ENCODE assay signal across 15 cellular contexts in genomic region chr22:49957826-49958461, GRCh38. TPM values are rescaled to one million over a fixed set of nuclear protein-coding genes. Genes with fewer than 3 reads are reported as not detected.
DNase-seq lines count a peak whose midpoint lies in the region; ATAC-seq and TF ChIP-seq lines count a peak whose summit lies in the region.
"Had no signal": no experiment of that assay in that cellular context is flagged by ENCODE, and none has a peak within 500 bp of the region (broad histone marks: within the 10 kb centered on the region; RNA-seq: fewer than 3 reads in every experiment).

No MANE protein-coding gene starts in this region.

- H3K27me3 ChIP-seq in mesenchymal stem cell (ENCODE audit: control insufficient read depth in 1 of 2, insufficient read depth in 1 of 2, low read length in 2 of 2) (no peaks in the 10 kb centered on the region), GM23248 (replicated peaks; ENCODE audit: insufficient read depth) (no peaks in the 10 kb centered on the region)
- H3K27me3 ChIP-seq in effector memory CD4-positive, alpha-beta T cell (replicated peaks; ENCODE audit: control insufficient read depth, insufficient read depth, low read length, poor library complexity, severe bottlenecking), result no peaks in the 10 kb centered on the region

- H4K8ac ChIP-seq in mesenchymal stem cell (ENCODE audit: low read length), result no peak overlapping the region

- no peak for ATAC-seq in Right ventricle myocardium inferior
- no peak for ATAC-seq in central memory CD8-positive, alpha-beta T cell (replicated peaks; ENCODE audit: extremely low read depth, poor library complexity, severe bottlenecking)

- H3K27ac Mint-ChIP-seq in central memory CD8-positive, alpha-beta T cell (ENCODE audit: low read depth), result no peak overlapping the region
- peak overlapping the region; percentile 44 for H3K27ac Mint-ChIP-seq in type B pancreatic cell

- no peak overlapping the region for H2BK5ac ChIP-seq in mesenchymal stem cell (ENCODE audit: low read depth, low read length, poor library complexity, severe bottlenecking)

- peak overlapping the region; percentile 2 to 28 for H2BK12ac ChIP-seq in mesenchymal stem cell (ENCODE audit: low read length in 2 of 2)

- no peak overlapping the region for H2BK15ac ChIP-seq in mesenchymal stem cell (ENCODE audit: low read depth, poor library complexity, severe bottlenecking)

- peak overlapping the region; percentile 52 for H4K91ac ChIP-seq in mesenchymal stem cell (ENCODE audit: low read length)

- no peak overlapping the region for H3K14ac ChIP-seq in mesenchymal stem cell (ENCODE audit: low read length in 2 of 2)

- no peak overlapping the region for H2BK120ac ChIP-seq in mesenchymal stem cell (ENCODE audit: low read depth, low read length)

- H3K4me3 ChIP-seq in mesenchymal stem cell (ENCODE audit: insufficient read depth in 1 of 2, low read depth in 1 of 2, low read length in 2 of 2) (no peak overlapping the region), GM23248 (no peak overlapping the region)
- no peak overlapping the region for H3K4me3 ChIP-seq in effector memory CD4-positive, alpha-beta T cell (ENCODE audit: insufficient read depth, low read depth, low read length, poor library complexity, severe bottlenecking)

- H3K4me1 Mint-ChIP-seq in central memory CD8-positive, alpha-beta T cell, result peaks cover 6% of the 10 kb centered on the region
- H3K4me1 Mint-ChIP-seq in type B pancreatic cell (ENCODE audit: unreplicated experiment), result no peaks in the 10 kb centered on the region

- no peak overlapping the region for H2AFZ ChIP-seq in mesenchymal stem cell (ENCODE audit: low read depth, low read length)
- H2AFZ ChIP-seq in GM23248, result no peak overlapping the region

- H3K18ac ChIP-seq in mesenchymal stem cell (ENCODE audit: low read depth in 1 of 2, low read length in 2 of 2), result no peak overlapping the region

- in situ Hi-C loops in GM23248 (cut with MboI), result no loop called here

- no peak overlapping the region for H2AK5ac ChIP-seq in mesenchymal stem cell (ENCODE audit: low read length, severe bottlenecking)

- H3K9me3 Mint-ChIP-seq in central memory CD8-positive, alpha-beta T cell, result no peaks in the 10 kb centered on the region
- no peaks in the 10 kb centered on the region for H3K9me3 Mint-ChIP-seq in type B pancreatic cell

- 92% methylated on average over 18 of the region's 18 CpGs for WGBS in mesenchymal stem cell
- 88 to 96% methylated on average over 14 to 17 of the region's 18 CpGs for WGBS in GM23248 (ENCODE audit: low coverage in 1 of 2, low lambda C conversion rate in 2 of 2, missing lambda C conversion rate in 2 of 2), 2 experiments

- DNase-seq in Right ventricle myocardium inferior (ENCODE audit: missing footprints) (peak; percentile 50), cardiac septum (ENCODE audit: low spot score) (no peak), mesenchymal stem cell (no peak), type B pancreatic cell (ENCODE audit: extremely low spot score, unreplicated experiment) (no peak), UCSD-AML1 (lab: John Stamatoyannopoulos, UW; ENCODE audit: unreplicated experiment) (no peak), GM23248 (no peak)
- DNase-seq in central memory CD8-positive, alpha-beta T cell (ENCODE audit: low spot score in 2 of 2), result no peak
- DNase-seq in effector memory CD4-positive, alpha-beta T cell, result no peak
- DNase-seq: ACHN, DMS 273 treated with DMSO at 0.1 percent for 48 hours, NCI-H2029, NCI-H524 treated with DMSO at 0.1 percent for 48 hours, WERI-Rb-1 had no signal

- H3K4me1 ChIP-seq in mesenchymal stem cell (ENCODE audit: control insufficient read depth, insufficient read depth, low read depth, low read length), result peaks cover 48% of the 10 kb centered on the region
- peaks cover 15% of the 10 kb centered on the region for H3K4me1 ChIP-seq in effector memory CD4-positive, alpha-beta T cell (ENCODE audit: control insufficient read depth, insufficient read depth, low read length, poor library complexity, severe bottlenecking)
- H3K4me1 ChIP-seq in GM23248 (ENCODE audit: insufficient read depth), result peaks cover 5% of the 10 kb centered on the region; the same call in 1 of the 2 replicates

- H3K23ac ChIP-seq in mesenchymal stem cell (ENCODE audit: low read length in 2 of 2), result no peak overlapping the region

- H3K9me2 ChIP-seq in GM23248 (ENCODE audit: insufficient read depth), result no peaks in the 10 kb centered on the region

- H3K36me3 Mint-ChIP-seq in central memory CD8-positive, alpha-beta T cell (ENCODE audit: insufficient read depth), result peaks cover 36% of the 10 kb centered on the region
- H3K36me3 Mint-ChIP-seq in type B pancreatic cell, result no peaks in the 10 kb centered on the region

- peak overlapping the region in 1 of 2 experiments; percentile 18 for H3K4ac ChIP-seq in mesenchymal stem cell (ENCODE audit: low read depth in 1 of 2, low read length in 2 of 2)

- peaks cover 12% of the 10 kb centered on the region for H3K79me2 ChIP-seq in GM23248 (ENCODE audit: insufficient read depth)

- H4K20me1 ChIP-seq in GM23248 (ENCODE audit: insufficient read depth), result no peaks in the 10 kb centered on the region

- no peak overlapping the region for H3K9ac ChIP-seq in mesenchymal stem cell (ENCODE audit: low read length)
- H3K9ac ChIP-seq in GM23248, result no peak overlapping the region

- H3K4me3 Mint-ChIP-seq in central memory CD8-positive, alpha-beta T cell, result peak overlapping the region; percentile 73
- H3K4me3 Mint-ChIP-seq in type B pancreatic cell, result peak overlapping the region; percentile 42

- H3K79me1 ChIP-seq in mesenchymal stem cell (replicated peaks; ENCODE audit: low read length, poor library complexity, severe bottlenecking), result peaks cover 4% of the 10 kb centered on the region

- no peaks in the 10 kb centered on the region for H3K27me3 Mint-ChIP-seq in central memory CD8-positive, alpha-beta T cell
- no peaks in the 10 kb centered on the region for H3K27me3 Mint-ChIP-seq in type B pancreatic cell

- intact Hi-C loops in Right ventricle myocardium inferior (cut with DNase I) (no loop called here), cardiac septum (cut with DNase I) (no loop called here)

- no peak for TF ChIP-seq CTCF in type B pancreatic cell (conservative IDR thresholded peaks at IDR 0.05)

- H3K4me2 ChIP-seq in mesenchymal stem cell (ENCODE audit: low read length, poor library complexity, severe bottlenecking) (no peak overlapping the region), GM23248 (ENCODE audit: unreplicated experiment) (no peak overlapping the region)

- H3K9me3 ChIP-seq in mesenchymal stem cell (ENCODE audit: control insufficient read depth, low read length), result no peaks in the 10 kb centered on the region
- no peaks in the 10 kb centered on the region for H3K9me3 ChIP-seq in effector memory CD4-positive, alpha-beta T cell (ENCODE audit: control insufficient read depth, low read length)
- H3K9me3 ChIP-seq in GM23248 (ENCODE audit: low read depth), result no peaks in the 10 kb centered on the region

- H3F3A ChIP-seq in GM23248 (ENCODE audit: insufficient read depth), result no peaks in the 10 kb centered on the region

- no peak overlapping the region for H3K27ac ChIP-seq in mesenchymal stem cell (ENCODE audit: low read length, poor library complexity, severe bottlenecking)
- H3K27ac ChIP-seq in effector memory CD4-positive, alpha-beta T cell (ENCODE audit: insufficient read depth, low read length, poor library complexity, severe bottlenecking), result no peak overlapping the region
- no peak overlapping the region for H3K27ac ChIP-seq in GM23248
- H3K27ac ChIP-seq: epithelial cell of prostate had no signal

- peaks cover 5 to 12% of the 10 kb centered on the region in 2 experiments for H3K36me3 ChIP-seq in mesenchymal stem cell (ENCODE audit: control insufficient read depth in 1 of 2, insufficient read depth in 2 of 2, low read depth in 1 of 2, low read length in 2 of 2)
- peaks cover 9% of the 10 kb centered on the region for H3K36me3 ChIP-seq in effector memory CD4-positive, alpha-beta T cell (ENCODE audit: control insufficient read depth, insufficient read depth, low read length)
- H3K36me3 ChIP-seq in GM23248 (ENCODE audit: low read depth), result no peaks in the 10 kb centered on the region

RNA-seq across cellular contexts. Expression of gene PIM3, which starts 2.6 kb away (rescaled TPM):
- total RNA-seq in Right ventricle myocardium inferior, result 56.9 TPM
- 31.3 TPM for total RNA-seq in cardiac septum
- 18.5 TPM for polyA plus RNA-seq in mesenchymal stem cell (2013, experiment 1 of 2)
- polyA plus RNA-seq in mesenchymal stem cell (2013, experiment 2 of 2), result 17.6 TPM
- 36.7 and 58.6 TPM in 2 replicates for total RNA-seq in type B pancreatic cell (ENCODE audit: low replicate concordance)
- total RNA-seq in GM23248 (2014; rRNA removed; shearing (Covaris generic)), result 16.2 and 17.3 TPM in 2 replicates
- polyA plus RNA-seq in GM23248 (2016; fragmentation: Nextera tagmentation; extraction: Ambion mirVana), result 10.8 TPM in 2 replicates

RNA-seq across cellular contexts. Expression of gene CRELD2, which starts 39.5 kb away (rescaled TPM):
- total RNA-seq in Right ventricle myocardium inferior, result 30.6 TPM
- 32.9 TPM for total RNA-seq in cardiac septum
- polyA plus RNA-seq in mesenchymal stem cell (2013, experiment 1 of 2), result 37.9 TPM
- 35.8 TPM for polyA plus RNA-seq in mesenchymal stem cell (2013, experiment 2 of 2)
- 45.2 and 55.8 TPM in 2 replicates for total RNA-seq in type B pancreatic cell (ENCODE audit: low replicate concordance)
- total RNA-seq in GM23248 (2014; rRNA removed; shearing (Covaris generic)), result 57.1 and 73.2 TPM in 2 replicates
- 78.4 and 80.0 TPM in 2 replicates for polyA plus RNA-seq in GM23248 (2016; fragmentation: Nextera tagmentation; extraction: Ambion mirVana)

RNA-seq across cellular contexts. Expression of gene ALG12, which starts 39.7 kb away (rescaled TPM):
- total RNA-seq in Right ventricle myocardium inferior (16.4 TPM), cardiac septum (14.3 TPM), type B pancreatic cell (ENCODE audit: low replicate concordance) (30.0 and 37.6 TPM in 2 replicates)
- 20.9 TPM for polyA plus RNA-seq in mesenchymal stem cell (2013, experiment 1 of 2)
- polyA plus RNA-seq in mesenchymal stem cell (2013, experiment 2 of 2), result 21.2 TPM
- total RNA-seq in GM23248 (2014; rRNA removed; shearing (Covaris generic)), result 16.9 and 24.4 TPM in 2 replicates
- polyA plus RNA-seq in GM23248 (2016; fragmentation: Nextera tagmentation; extraction: Ambion mirVana), result 21.9 and 28.5 TPM in 2 replicates

RNA-seq across cellular contexts. Expression of gene IL17REL, which starts 54.6 kb away (rescaled TPM):
- total RNA-seq in Right ventricle myocardium inferior (not detected), cardiac septum (not detected), type B pancreatic cell (ENCODE audit: low replicate concordance) (0.10 TPM in 1 of 2 replicates, not detected in the other)
- 0.06 TPM for polyA plus RNA-seq in mesenchymal stem cell (2013, experiment 1 of 2)
- polyA plus RNA-seq in mesenchymal stem cell (2013, experiment 2 of 2), result 0.08 TPM
- not detected in 2 replicates for total RNA-seq in GM23248 (2014; rRNA removed; shearing (Covaris generic))
- polyA plus RNA-seq in GM23248 (2016; fragmentation: Nextera tagmentation; extraction: Ambion mirVana), result not detected in 2 replicates
- total RNA-seq: HT1080 had no signal
